In genomic region chr5:154444559-154445421, GRCh38 we compare ENCODE assay signal across 8 cellular contexts. TPM values are rescaled to one million over a fixed set of nuclear protein-coding genes. Genes with fewer than 3 reads are reported as not detected.
DNase-seq lines count a peak whose midpoint lies in the region; ATAC-seq and TF ChIP-seq lines count a peak whose summit lies in the region.

No MANE protein-coding gene starts in this region.

- H3K27me3 Mint-ChIP-seq in activated naive CD4-positive, alpha-beta T cell treated with anti-CD3 and anti-CD28 coated beads, Interleukin-2, amount 50 U/mL, for 24 hours, result no peaks in the 10 kb centered on the region

- DNase-seq in GM13977 (ENCODE audit: low spot score) (peak; percentile 47), NAMALWA (ENCODE audit: low spot score) (peak; percentile 11), right atrium auricular region (ENCODE audit: low spot score) (no peak), sciatic nerve (ENCODE audit: low spot score) (no peak), dedifferentiated amniotic fluid mesenchymal stem cell (ENCODE audit: extremely low spot score) (no peak)

- peaks cover 53% of the 10 kb centered on the region for H3K4me1 Mint-ChIP-seq in activated naive CD4-positive, alpha-beta T cell treated with anti-CD3 and anti-CD28 coated beads, Interleukin-2, amount 50 U/mL, for 24 hours

- peak overlapping the region; percentile 87 for H2AFZ ChIP-seq in ACC112 (ENCODE audit: low read length, unreplicated experiment)

- H3K27ac ChIP-seq in ACC112 (ENCODE audit: low read depth, low read length), result 0 out of 2 replicates have a peak overlapping the region, but pooled peaks have one; percentile 7
- peak overlapping the region; percentile 78 to 79 for H3K27ac ChIP-seq in right atrium auricular region

- no peaks in the 10 kb centered on the region for H3K27me3 ChIP-seq in ACC112 (ENCODE audit: insufficient read depth, low read length)
- H3K27me3 ChIP-seq in right atrium auricular region, result no peaks in the 10 kb centered on the region

- intact Hi-C loops in sciatic nerve (cut with DNase I), result no loop called here

- TF ChIP-seq CTCF in GM13977 (IDR thresholded peaks at IDR 0.05; ENCODE audit: extremely low read depth, insufficient read depth, missing control alignments) (no peak), right atrium auricular region (IDR thresholded peaks at IDR 0.05) (no peak)

- peak overlapping the region; percentile 100 for H3K4me3 Mint-ChIP-seq in activated naive CD4-positive, alpha-beta T cell treated with anti-CD3 and anti-CD28 coated beads, Interleukin-2, amount 50 U/mL, for 24 hours

- in situ Hi-C loops in GM13977 (cut with MboI; ENCODE audit: low pct_unique_long_range_greater_than_20kb, low sequenced_read_pairs, unreplicated experiment), result no loop called here

- peak overlapping the region; percentile 98 for H3K27ac Mint-ChIP-seq in activated naive CD4-positive, alpha-beta T cell treated with anti-CD3 and anti-CD28 coated beads, Interleukin-2, amount 50 U/mL, for 24 hours

- H3K36me3 ChIP-seq in ACC112 (ENCODE audit: insufficient read depth, low read length) (peaks cover 8% of the 10 kb centered on the region; the same call in 1 of the 2 replicates), right atrium auricular region (no peaks in the 10 kb centered on the region)

- H3K9me3 ChIP-seq in right atrium auricular region, result no peaks in the 10 kb centered on the region

- H3K9me3 Mint-ChIP-seq in activated naive CD4-positive, alpha-beta T cell treated with anti-CD3 and anti-CD28 coated beads, Interleukin-2, amount 50 U/mL, for 24 hours, result no peaks in the 10 kb centered on the region

- peaks cover 41% of the 10 kb centered on the region for H3K79me2 ChIP-seq in ACC112 (ENCODE audit: control insufficient read depth, insufficient read depth, low read length, unreplicated experiment)

- peaks cover 17% of the 10 kb centered on the region for H3K36me3 Mint-ChIP-seq in activated naive CD4-positive, alpha-beta T cell treated with anti-CD3 and anti-CD28 coated beads, Interleukin-2, amount 50 U/mL, for 24 hours

- H3K4me3 ChIP-seq in ACC112 (ENCODE audit: low read depth, low read length), result peak overlapping the region; percentile 84
- H3K4me3 ChIP-seq in right atrium auricular region, result peak overlapping the region; percentile 94 to 97

- H3K4me1 ChIP-seq in ACC112 (ENCODE audit: control insufficient read depth, insufficient read depth, low read length, unreplicated experiment) (peaks cover 14% of the 10 kb centered on the region), right atrium auricular region (peaks cover 0 to 36% of the 10 kb centered on the region in 2 donors)

- ATAC-seq in sciatic nerve (peak; percentile 15), HG02763 (IDR thresholded peaks at IDR 0.05; ENCODE audit: unreplicated experiment) (no peak)

RNA-seq across cellular contexts. Expression of gene SAP30L, which starts 1.0 kb away (rescaled TPM):
- total RNA-seq in right atrium auricular region (10 to 100 TPM; 17.1 to 18.9 TPM), sciatic nerve (41.8 TPM)

RNA-seq across cellular contexts. Expression of gene HAND1, which starts 33.2 kb away (rescaled TPM):
- total RNA-seq in right atrium auricular region (10 to 100 TPM in 1 of 2 donors, 1 to 10 TPM in 1; 4.1 to 13.8 TPM), sciatic nerve (not detected)

Comparison
In these comparisons a context has a peak if more than half of its experiments do, and no peak if none do; other contexts are left out.
1. DNase-seq: peak in GM13977 (single experiment) and NAMALWA (single experiment); none in right atrium auricular region (single experiment), sciatic nerve (single experiment) and dedifferentiated amniotic fluid mesenchymal stem cell (single experiment).